In genomic region chr9:89387970-89388867, GRCh38 we compare ENCODE assay signal across 10 cellular contexts.
A peak's percentile ranks its signal among the peaks of the same experiment; 100 is the strongest.
DNase-seq lines count a peak whose midpoint lies in the region; ATAC-seq, FAIRE-seq and TF ChIP-seq lines count a peak whose summit lies in the region.
"Had no signal": no experiment of that assay in that cellular context is flagged by ENCODE, and none has a peak within 500 bp of the region (broad histone marks: within the 10 kb centered on the region; RNA-seq: fewer than 3 reads in every experiment).

No MANE protein-coding gene starts in this region.

- H3K14ac ChIP-seq in neuronal stem cell (ENCODE audit: low read length): peak overlapping the region; percentile 2

- H2BK12ac ChIP-seq in neuronal stem cell (ENCODE audit: low read length): no peak overlapping the region

- no peak overlapping the region for H4K8ac ChIP-seq in neuronal stem cell (ENCODE audit: low read depth, low read length)

- no peak overlapping the region for H4K91ac ChIP-seq in neuronal stem cell (ENCODE audit: low read depth, low read length, poor library complexity)

- H3K36me3 ChIP-seq in esophagus muscularis mucosa (peaks cover 20 to 98% (median 72%) of the 10 kb centered on the region in 4 donors), neuronal stem cell (replicated peaks in 1 of 2; ENCODE audit: control insufficient read depth in 2 of 2, insufficient read depth in 2 of 2, low read length in 2 of 2) (peaks cover 30 to 61% of the 10 kb centered on the region in 2 donors)

- H2AK5ac ChIP-seq in neuronal stem cell (ENCODE audit: low read depth, low read length): no peak overlapping the region

- H3K23ac ChIP-seq in neuronal stem cell (ENCODE audit: low read depth, low read length, poor library complexity): peak overlapping the region; percentile 29

- TF ChIP-seq CTCF in esophagus muscularis mucosa (IDR thresholded peaks at IDR 0.05): no peak

- ATAC-seq in GM19351 (IDR thresholded peaks at IDR 0.05; ENCODE audit: unreplicated experiment): no peak
- ATAC-seq: stimulated activated effector memory CD8-positive, alpha-beta T cell treated with anti-CD3 and anti-CD28 coated beads, Interleukin-12 subunit alpha, Interleukin-12 subunit beta, amount 100 ng/mL, for 72 hours had no signal

- no peak overlapping the region for H2AFZ ChIP-seq in neuronal stem cell (ENCODE audit: low read length)

- no peak for TF ChIP-seq EP300 in esophagus muscularis mucosa (IDR thresholded peaks at IDR 0.05)

- H2BK5ac ChIP-seq in neuronal stem cell (ENCODE audit: low read length): no peak overlapping the region

- no peak for TF ChIP-seq POLR2A in esophagus muscularis mucosa (IDR thresholded peaks at IDR 0.05; ENCODE audit: low read depth)
- no peak for TF ChIP-seq POLR2A in GM12892 (IDR thresholded peaks at IDR 0.05; ENCODE audit: low read depth, low read length)

- DNase-seq in AG08395 (ENCODE audit: low spot score): peak; percentile 86
- peak; percentile 32 for DNase-seq in NCI-H460 (ENCODE audit: extremely low read depth, low read depth)
- no peak for DNase-seq in esophagus muscularis mucosa (ENCODE audit: extremely low spot score)
- no peak for DNase-seq in neuronal stem cell (ENCODE audit: low spot score)
- no peak for DNase-seq in GM12892 (ENCODE audit: insufficient read length)
- no peak for DNase-seq in islet precursor cell
- DNase-seq in cortex of kidney (lab: John Stamatoyannopoulos, UW): no peak
- DNase-seq: NCI-H774 had no signal

- H3K79me1 ChIP-seq in neuronal stem cell (ENCODE audit: low read depth, low read length): peaks cover 2% of the 10 kb centered on the region

- FAIRE-seq in GM12892 (lab: Jason Lieb, UNC): no peak

- H3K27me3 ChIP-seq in esophagus muscularis mucosa (no peaks in the 10 kb centered on the region), neuronal stem cell (ENCODE audit: control insufficient read depth in 3 of 3, insufficient read depth in 3 of 3, low read depth in 1 of 3, low read length in 3 of 3) (no peaks in the 10 kb centered on the region)

- no peak overlapping the region for H3K9ac ChIP-seq in neuronal stem cell (ENCODE audit: low read depth, low read length, poor library complexity)

- intact Hi-C loops in esophagus muscularis mucosa (cut with DNase I): no loop called here

- H3K4me1 ChIP-seq in esophagus muscularis mucosa: peaks cover 0 to 13% (median 10%) of the 10 kb centered on the region in 4 donors
- H3K4me1 ChIP-seq in neuronal stem cell (ENCODE audit: control insufficient read depth in 2 of 2, insufficient read depth in 1 of 2, low read depth in 1 of 2, low read length in 2 of 2): peaks cover under 1 to 6% of the 10 kb centered on the region in 2 donors

- H3K4me3 ChIP-seq in esophagus muscularis mucosa (no peak overlapping the region), neuronal stem cell (ENCODE audit: low read length in 2 of 2) (no peak overlapping the region)

- H3K4me2 ChIP-seq in neuronal stem cell (ENCODE audit: insufficient read depth, low read length, poor library complexity, severe bottlenecking): no peak overlapping the region

- H3K27ac ChIP-seq in esophagus muscularis mucosa (replicated peaks in 1 of 4) (peak overlapping the region; percentile 52 to 63 (median 56)), neuronal stem cell (replicated peaks; ENCODE audit: low read length) (no peak overlapping the region)

- no peak overlapping the region for H3K18ac ChIP-seq in neuronal stem cell (ENCODE audit: low read length)

- H3K9me3 ChIP-seq in esophagus muscularis mucosa (no peaks in the 10 kb centered on the region), neuronal stem cell (replicated peaks in 1 of 2; ENCODE audit: control insufficient read depth in 2 of 2, insufficient read depth in 1 of 2, low read depth in 1 of 2, low read length in 2 of 2) (peaks cover 0 to 1% of the 10 kb centered on the region in 2 donors)

- H2BK15ac ChIP-seq in neuronal stem cell (ENCODE audit: low read length): no peak overlapping the region

- 66% methylated on average over 9 of the region's 20 CpGs for WGBS in esophagus muscularis mucosa
- WGBS in neuronal stem cell (ENCODE audit: extremely low coverage in 2 of 2, insufficient read length in 2 of 2, insufficient replicate concordance in 1 of 2), 2 donors: no CpG with 5 or more reads among the region's 20 CpGs

- no peak overlapping the region for H2BK120ac ChIP-seq in neuronal stem cell (ENCODE audit: low read depth, low read length)

- no peak overlapping the region for H3K4ac ChIP-seq in neuronal stem cell (ENCODE audit: low read length)

Comparison
In these comparisons a context has a peak if more than half of its experiments do, and no peak if none do; other contexts are left out.
1. DNase-seq: peak in AG08395 (single experiment) and NCI-H460 (single experiment); none in esophagus muscularis mucosa (single experiment), neuronal stem cell (single experiment), GM12892 (single experiment), islet precursor cell (single experiment) and cortex of kidney (single experiment).